In genomic region chr18:46184296-46185080, GRCh38 we compare ENCODE assay signal across 16 cellular contexts.
DNase-seq lines count a peak whose midpoint lies in the region; ATAC-seq and TF ChIP-seq lines count a peak whose summit lies in the region.
"Had no signal": no experiment of that assay in that cellular context is flagged by ENCODE, and none has a peak within 500 bp of the region (broad histone marks: within the 10 kb centered on the region; RNA-seq: fewer than 3 reads in every experiment).

No MANE protein-coding gene starts in this region.

- no peak overlapping the region for H3K4me2 ChIP-seq in osteoblast (ENCODE audit: insufficient read depth, low read length)
- H3K4me2 ChIP-seq: PC-9 had no signal

- no peaks in the 10 kb centered on the region for H3K9me3 ChIP-seq in osteoblast (ENCODE audit: low read depth, low read length)
- H3K9me3 ChIP-seq: adrenal gland had no signal

- no peaks in the 10 kb centered on the region for H3K27me3 Mint-ChIP-seq in central memory CD8-positive, alpha-beta T cell

- H3K27ac ChIP-seq in osteoblast (ENCODE audit: low read depth, low read length) = no peak overlapping the region
- H3K27ac ChIP-seq: adrenal gland, PC-9 had no signal

- peaks cover 43% of the 10 kb centered on the region for H4K20me1 ChIP-seq in osteoblast (ENCODE audit: insufficient read depth, low read length)

- H2AFZ ChIP-seq in osteoblast (ENCODE audit: low read length) = no peak overlapping the region
- H2AFZ ChIP-seq: PC-9 had no signal

- H3K9me3 Mint-ChIP-seq in central memory CD8-positive, alpha-beta T cell = no peaks in the 10 kb centered on the region

- peaks cover 25% of the 10 kb centered on the region for H3K36me3 Mint-ChIP-seq in central memory CD8-positive, alpha-beta T cell (ENCODE audit: insufficient read depth)

- peaks cover 90% of the 10 kb centered on the region for H3K79me2 ChIP-seq in osteoblast (ENCODE audit: insufficient read depth, low read length)

- DNase-seq in NOMO-1 treated with DMSO at 0.1 percent for 48 hours (lab: John Stamatoyannopoulos, UW; ENCODE audit: unreplicated experiment) = peak; percentile 27
- DNase-seq in NOMO-1 treated with dmso at 0.1 percent for 144 hours (lab: John Stamatoyannopoulos, UW; ENCODE audit: unreplicated experiment) = no peak
- DNase-seq in MV-4-11 (lab: John Stamatoyannopoulos, UW) = peak; percentile 34
- no peak for DNase-seq in central memory CD8-positive, alpha-beta T cell (ENCODE audit: low spot score in 2 of 2)
- DNase-seq in stimulated activated CD4-positive, alpha-beta T cell treated with anti-CD3 and anti-CD28 coated beads, Interleukin-12 subunit alpha, Interleukin-12 subunit beta, amount 100 ng/mL, for 4 hours = no peak
- DNase-seq in osteoblast (ENCODE audit: insufficient read length, low spot score, missing footprints) = no peak
- no peak for DNase-seq in pons (ENCODE audit: low spot score)
- DNase-seq: 8988T, adrenal gland, NCI-H1436 treated with DMSO at 0.1 percent for 48 hours, NCI-H345, PC-9, SW 1271 had no signal

- H3K27me3 ChIP-seq in osteoblast (ENCODE audit: insufficient read depth, low read length) = no peaks in the 10 kb centered on the region
- H3K27me3 ChIP-seq: adrenal gland had no signal

- no peaks in the 10 kb centered on the region for H3K36me3 ChIP-seq in osteoblast (ENCODE audit: insufficient read depth, low read length)
- H3K36me3 ChIP-seq: adrenal gland had no signal

- TF ChIP-seq CTCF in osteoblast (IDR thresholded peaks at IDR 0.05; ENCODE audit: extremely low read depth, low read depth, low read length) = no peak

- peaks cover 5% of the 10 kb centered on the region for H3K4me1 ChIP-seq in osteoblast (ENCODE audit: insufficient read depth, low read length)

- no peak overlapping the region for H3K4me3 ChIP-seq in osteoblast (ENCODE audit: insufficient read depth, low read length)
- H3K4me3 ChIP-seq: adrenal gland, PC-9 had no signal

- H3K4me1 Mint-ChIP-seq in central memory CD8-positive, alpha-beta T cell = peaks cover 45% of the 10 kb centered on the region

- ATAC-seq in GM19351 (IDR thresholded peaks at IDR 0.05; ENCODE audit: unreplicated experiment) = peak; percentile 66
- no peak for ATAC-seq in central memory CD8-positive, alpha-beta T cell (replicated peaks; ENCODE audit: extremely low read depth, poor library complexity, severe bottlenecking)
- ATAC-seq: activated CD4-positive, CD25-positive, alpha-beta regulatory T cell treated with anti-CD3 and anti-CD28 coated beads, Interleukin-2, amount 50 U/mL, for 24 hours; HepG2 had no signal

- H3K4me3 Mint-ChIP-seq in central memory CD8-positive, alpha-beta T cell = no peak overlapping the region

- peak overlapping the region; percentile 39 for H3K27ac Mint-ChIP-seq in central memory CD8-positive, alpha-beta T cell (ENCODE audit: low read depth)

Comparison
In these comparisons a context has a peak if more than half of its experiments do, and no peak if none do; other contexts are left out.
1. DNase-seq: peak in NOMO-1 treated with DMSO at 0.1 percent for 48 hours (single experiment) and MV-4-11 (single experiment); none in NOMO-1 treated with dmso at 0.1 percent for 144 hours (single experiment), central memory CD8-positive, alpha-beta T cell (0 of 2), stimulated activated CD4-positive, alpha-beta T cell treated with anti-CD3 and anti-CD28 coated beads, Interleukin-12 subunit alpha, Interleukin-12 subunit beta, amount 100 ng/mL, for 4 hours (single experiment), osteoblast (single experiment) and pons (single experiment).